In the genomic region with DNA sequence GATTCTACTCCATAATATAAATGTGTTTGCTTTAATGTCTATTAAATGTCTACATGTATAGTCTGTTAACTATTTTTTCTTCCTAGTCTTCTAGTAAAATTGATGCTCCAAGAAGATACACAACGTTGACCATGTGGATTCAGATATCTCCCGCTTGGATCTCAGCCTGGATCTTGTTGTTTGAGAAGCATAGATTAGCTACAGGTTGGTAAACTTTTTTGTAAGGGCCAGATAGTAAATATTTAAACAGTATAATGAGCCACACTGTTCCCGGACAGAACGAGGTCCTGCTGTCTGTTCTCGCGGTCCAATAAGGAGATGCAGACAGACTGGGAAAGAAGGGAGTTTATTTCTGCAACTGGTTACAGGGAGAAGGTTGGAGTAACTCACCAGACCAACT, we compare ENCODE assay signal across 30 cellular contexts.
"Had no signal": no experiment of that assay in that cellular context is flagged by ENCODE, and none has a peak within 500 bp of the region (broad histone marks: within the 10 kb centered on the region; RNA-seq: fewer than 3 reads in every experiment).

No MANE protein-coding gene starts in this region.

- H3K36me3 ChIP-seq: adrenal gland had no signal

- H3K27me3 ChIP-seq: adrenal gland, body of pancreas had no signal

- H3K9me3 ChIP-seq: adrenal gland, body of pancreas had no signal

- DNase-seq: activated CD4-positive, alpha-beta memory T cell treated with anti-CD3 and anti-CD28 coated beads for 36 hours; activated CD4-positive, alpha-beta T cell treated with anti-CD3 and anti-CD28 coated beads for 36 hours; activated CD4-positive, alpha-beta T cell treated with anti-CD3 and anti-CD28 coated beads, Interleukin-2, amount 10 ng/mL, durations not matched to agents 24 days and 14 days; activated CD4-positive, CD25-positive, alpha-beta regulatory T cell; activated CD4-positive, CD25-positive, alpha-beta regulatory T cell treated with anti-CD3 and anti-CD28 coated beads, Interleukin-2, amount 50 U/mL, for 72 hours; activated CD8-positive, alpha-beta memory T cell treated with anti-CD3 and anti-CD28 coated beads, Interleukin-2, amount 10 ng/mL, durations not matched to agents 7 days and 5 days; activated CD8-positive, alpha-beta memory T cell treated with anti-CD3 and anti-CD28 coated beads, Interleukin-2, amount 50 U/mL, for 4 hours; activated CD8-positive, alpha-beta T cell treated with anti-CD3 and anti-CD28 coated beads, Interleukin-2, amount 10 ng/mL, durations not matched to agents 7 days and 5 days; activated effector memory CD4-positive, alpha-beta T cell treated with anti-CD3 and anti-CD28 coated beads, Interleukin-2, amount 50 U/mL, for 16 hours; activated naive CD4-positive, alpha-beta T cell treated with anti-CD3 and anti-CD28 coated beads for 36 hours; activated naive CD8-positive, alpha-beta T cell treated with anti-CD3 and anti-CD28 coated beads for 36 hours; activated naive CD8-positive, alpha-beta T cell treated with anti-CD3 and anti-CD28 coated beads, Interleukin-2, amount 50 U/mL, for 24 hours; activated T-cell treated with anti-CD3 and anti-CD28 coated beads, Interleukin-2, amount 50 U/mL, for 1 hour; activated T-cell treated with anti-CD3 and anti-CD28 coated beads, Interleukin-2, amount 50 U/mL, for 48 hours; adrenal gland; amygdala; aorta; body of pancreas; caudate nucleus; cortex of kidney; dermis blood vessel endothelial cell; effector CD8-positive, alpha-beta T cell; foreskin fibroblast; head of caudate nucleus; T-helper 1 cell; T-helper 17 cell; T1000 had no signal

- H3K4me3 ChIP-seq: adrenal gland, body of pancreas had no signal

- ATAC-seq: activated CD4-positive, alpha-beta T cell treated with anti-CD3 and anti-CD28 coated beads for 36 hours; activated CD8-positive, alpha-beta memory T cell treated with anti-CD3 and anti-CD28 coated beads, Interleukin-2, amount 10 ng/mL, durations not matched to agents 7 days and 5 days; activated CD8-positive, alpha-beta T cell treated with anti-CD3 and anti-CD28 coated beads, Interleukin-2, amount 10 ng/mL, durations not matched to agents 7 days and 5 days; activated naive CD8-positive, alpha-beta T cell treated with anti-CD3 and anti-CD28 coated beads, Interleukin-2, amount 50 U/mL, for 24 hours; body of pancreas; esophagus mucosa; T-helper 17 cell had no signal

- FAIRE-seq: colon, frontal cortex had no signal

- H3K27ac ChIP-seq: adrenal gland, body of pancreas had no signal

- H3K4me1 ChIP-seq: adrenal gland, body of pancreas had no signal
